In the genomic region with DNA sequence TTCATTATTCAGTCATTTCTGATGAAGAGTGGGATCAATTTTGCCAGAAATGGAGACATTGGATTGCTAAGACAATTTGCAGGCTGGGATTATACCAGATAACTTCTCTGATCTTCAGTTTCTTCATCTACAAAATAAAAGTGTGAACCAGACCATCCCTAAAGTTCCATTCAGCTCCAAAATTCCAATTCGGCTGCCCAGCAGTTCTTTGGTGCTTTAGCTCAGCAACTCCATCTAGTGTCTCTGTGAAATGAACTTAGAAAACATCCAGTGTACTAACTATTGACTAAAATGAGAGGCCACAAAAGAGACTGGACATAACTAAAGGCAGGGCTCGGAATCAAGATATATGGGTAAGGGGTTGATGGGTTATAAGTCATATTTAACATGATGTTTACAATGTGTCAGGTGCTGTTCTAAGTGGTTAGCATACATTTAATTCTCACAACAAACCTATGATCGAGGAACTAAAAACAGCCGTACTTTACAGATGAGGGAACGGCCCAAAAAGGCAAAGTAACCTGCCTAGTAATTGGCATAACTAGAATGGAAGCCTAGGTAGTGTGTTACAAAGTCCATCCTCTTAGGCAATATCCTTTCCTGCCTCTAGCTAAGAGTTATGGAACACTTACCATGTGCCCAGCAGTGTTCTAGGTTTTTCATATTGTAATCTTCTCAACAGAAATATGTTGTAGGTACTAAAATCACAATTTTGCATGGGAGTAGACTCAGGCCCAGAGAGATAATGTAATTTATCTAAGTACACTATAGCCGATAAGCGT, we compare ENCODE assay signal across 1 cellular context.
TF ChIP-seq lines count a peak whose summit lies in the region.

No MANE protein-coding gene starts in this region.

TF ChIP-seq in HEK293, 187 proteins besides CTCF, POLR2A, EP300 and RAD21 (continued from another document):
- TF ChIP-seq ZSCAN18 (tag by site-specific recombination; IDR thresholded peaks at IDR 0.05), result no peak
- TF ChIP-seq ZNF571 (tag by site-specific recombination; IDR thresholded peaks at IDR 0.05), result no peak
- TF ChIP-seq ZNF2 (tag by site-specific recombination; IDR thresholded peaks at IDR 0.05), result no peak
- TF ChIP-seq ZBTB17 (tag by site-specific recombination; IDR thresholded peaks at IDR 0.05), result 0 out of 2 replicates have a peak, but pooled peaks have one; percentile 19
- no peak for TF ChIP-seq ZNF513 (tag by site-specific recombination; IDR thresholded peaks at IDR 0.05)
- no peak for TF ChIP-seq ZNF132 (tag by site-specific recombination; IDR thresholded peaks at IDR 0.05; ENCODE audit: borderline replicate concordance)
- TF ChIP-seq ZNF623 (tag by site-specific recombination; IDR thresholded peaks at IDR 0.05), result no peak
- no peak for TF ChIP-seq ZNF175 (tag by site-specific recombination; IDR thresholded peaks at IDR 0.05)
- TF ChIP-seq ZNF600 (tag by site-specific recombination; IDR thresholded peaks at IDR 0.05), result no peak
- TF ChIP-seq PATZ1 (tag by site-specific recombination; IDR thresholded peaks at IDR 0.05), result no peak
- no peak for TF ChIP-seq ZNF248 (tag by site-specific recombination; IDR thresholded peaks at IDR 0.05)
- TF ChIP-seq ZNF350 (tag by site-specific recombination; IDR thresholded peaks at IDR 0.05), result no peak
- TF ChIP-seq ZNF654 (tag by site-specific recombination; IDR thresholded peaks at IDR 0.05; ENCODE audit: low read depth), result peak; percentile 73
- no peak for TF ChIP-seq ZFP41 (tag by site-specific recombination; IDR thresholded peaks at IDR 0.05; ENCODE audit: borderline replicate concordance)
- peak; percentile 33; the same call in 1 of the 2 replicates for TF ChIP-seq ZBTB48 (tag by site-specific recombination; IDR thresholded peaks at IDR 0.05)
- TF ChIP-seq ZNF792 (tag by site-specific recombination; IDR thresholded peaks at IDR 0.05), result no peak
- TF ChIP-seq, protein P1, sequence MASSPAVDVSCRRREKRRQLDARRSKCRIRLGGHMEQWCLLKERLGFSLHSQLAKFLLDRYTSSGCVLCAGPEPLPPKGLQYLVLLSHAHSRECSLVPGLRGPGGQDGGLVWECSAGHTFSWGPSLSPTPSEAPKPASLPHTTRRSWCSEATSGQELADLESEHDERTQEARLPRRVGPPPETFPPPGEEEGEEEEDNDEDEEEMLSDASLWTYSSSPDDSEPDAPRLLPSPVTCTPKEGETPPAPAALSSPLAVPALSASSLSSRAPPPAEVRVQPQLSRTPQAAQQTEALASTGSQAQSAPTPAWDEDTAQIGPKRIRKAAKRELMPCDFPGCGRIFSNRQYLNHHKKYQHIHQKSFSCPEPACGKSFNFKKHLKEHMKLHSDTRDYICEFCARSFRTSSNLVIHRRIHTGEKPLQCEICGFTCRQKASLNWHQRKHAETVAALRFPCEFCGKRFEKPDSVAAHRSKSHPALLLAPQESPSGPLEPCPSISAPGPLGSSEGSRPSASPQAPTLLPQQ (tag by site-specific recombination; IDR thresholded peaks at IDR 0.05), result no peak
- no peak for TF ChIP-seq TSHZ1 (tag by site-specific recombination; IDR thresholded peaks at IDR 0.05; ENCODE audit: borderline replicate concordance)
